In genomic region chr10:22634093-22634492, GRCh38 we compare ENCODE assay signal across 23 cellular contexts.
A peak's percentile ranks its signal among the peaks of the same experiment; 100 is the strongest.
DNase-seq lines count a peak whose midpoint lies in the region; ATAC-seq and TF ChIP-seq lines count a peak whose summit lies in the region.
"Had no signal": no experiment of that assay in that cellular context is flagged by ENCODE, and none has a peak within 500 bp of the region (broad histone marks: within the 10 kb centered on the region; RNA-seq: fewer than 3 reads in every experiment).

No MANE protein-coding gene starts in this region.

- no peak for DNase-seq in activated naive CD4-positive, alpha-beta T cell treated with anti-CD3 and anti-CD28 coated beads, Interleukin-2, amount 50 U/mL, for 72 hours (ENCODE audit: low spot score in 2 of 2)
- no peak for DNase-seq in activated naive CD4-positive, alpha-beta T cell treated with Interleukin-2 at 50 U/mL for 16 hours
- DNase-seq in mesothelial cell of epicardium (ENCODE audit: low spot score in 2 of 2, unreplicated experiment in 2 of 2), result no peak
- no peak for DNase-seq in upper lobe of right lung
- no peak for DNase-seq in RKO (ENCODE audit: low spot score)
- DNase-seq in GDM1 (lab: John Stamatoyannopoulos, UW), result no peak
- no peak for DNase-seq in NCI-H524 (lab: John Stamatoyannopoulos, UW)
- DNase-seq: Caco-2; EL; glutamatergic neuron; H7; KBM-7; mammary epithelial cell; NCI-H1105; NCI-H2107; NCI-H526 treated with DMSO at 0.1 percent for 48 hours; stimulated activated CD4-positive, alpha-beta T cell treated with anti-CD3 and anti-CD28 coated beads, Interleukin-12 subunit alpha, Interleukin-12 subunit beta, amount 100 ng/mL, for 4 hours; stimulated activated naive CD4-positive, alpha-beta T cell had no signal

- H3K27ac Mint-ChIP-seq in activated naive CD4-positive, alpha-beta T cell treated with anti-CD3 and anti-CD28 coated beads, Interleukin-2, amount 50 U/mL, for 72 hours, result peak overlapping the region; percentile 63 to 83
- H3K27ac Mint-ChIP-seq in activated T-helper 17 cell treated with anti-CD3 and anti-CD28 coated beads, Interleukin-2, amount 50 U/mL, for 72 hours, result peak overlapping the region; percentile 77
- peak overlapping the region; percentile 86 for H3K27ac Mint-ChIP-seq in mesothelial cell of epicardium
- H3K27ac Mint-ChIP-seq: brain had no signal

- H3K27ac ChIP-seq in upper lobe of right lung, result no peak overlapping the region
- H3K27ac ChIP-seq: esophagus muscularis mucosa, SJSA1 had no signal

- no peak for TF ChIP-seq CTCF in mesothelial cell of epicardium (IDR thresholded peaks at IDR 0.05; ENCODE audit: unreplicated experiment)
- no peak for TF ChIP-seq CTCF in upper lobe of right lung (IDR thresholded peaks at IDR 0.05)

- no peaks in the 10 kb centered on the region for H3K27me3 ChIP-seq in upper lobe of right lung
- H3K27me3 ChIP-seq: esophagus muscularis mucosa, SJSA1 had no signal

- H3K4me3 Mint-ChIP-seq in activated T-helper 17 cell treated with anti-CD3 and anti-CD28 coated beads, Interleukin-2, amount 50 U/mL, for 72 hours, result peak overlapping the region; percentile 52
- no peak overlapping the region for H3K4me3 Mint-ChIP-seq in mesothelial cell of epicardium
- H3K4me3 Mint-ChIP-seq: brain, neural crest cell had no signal

- no peaks in the 10 kb centered on the region for H3K36me3 ChIP-seq in upper lobe of right lung
- H3K36me3 ChIP-seq: esophagus muscularis mucosa, SJSA1 had no signal

- H3K4me1 ChIP-seq in upper lobe of right lung, result peaks cover 33% of the 10 kb centered on the region

- H3K9me3 ChIP-seq in upper lobe of right lung, result no peaks in the 10 kb centered on the region
- H3K9me3 ChIP-seq: Caco-2, esophagus muscularis mucosa, SJSA1 had no signal

- H3K36me3 Mint-ChIP-seq in activated naive CD4-positive, alpha-beta T cell treated with anti-CD3 and anti-CD28 coated beads, Interleukin-2, amount 50 U/mL, for 72 hours, result peaks cover 6 to 35% of the 10 kb centered on the region in 2 donors
- H3K36me3 Mint-ChIP-seq in activated T-helper 17 cell treated with anti-CD3 and anti-CD28 coated beads, Interleukin-2, amount 50 U/mL, for 72 hours (ENCODE audit: low read depth), result peaks cover 14% of the 10 kb centered on the region
- peaks cover 2% of the 10 kb centered on the region for H3K36me3 Mint-ChIP-seq in mesothelial cell of epicardium
- H3K36me3 Mint-ChIP-seq: brain had no signal

- no peak for ATAC-seq in activated naive CD4-positive, alpha-beta T cell treated with anti-CD3 and anti-CD28 coated beads, Interleukin-2, amount 50 U/mL, for 72 hours
- no peak for ATAC-seq in activated T-helper 17 cell treated with anti-CD3 and anti-CD28 coated beads, Interleukin-2, amount 50 U/mL, for 72 hours (replicated peaks)
- peak; percentile 38 for ATAC-seq in upper lobe of right lung

- intact Hi-C loops in upper lobe of right lung (cut with DNase I), result no loop called here

- peaks cover 4 to 18% of the 10 kb centered on the region in 2 donors for H3K9me3 Mint-ChIP-seq in activated naive CD4-positive, alpha-beta T cell treated with anti-CD3 and anti-CD28 coated beads, Interleukin-2, amount 50 U/mL, for 72 hours
- H3K9me3 Mint-ChIP-seq in activated T-helper 17 cell treated with anti-CD3 and anti-CD28 coated beads, Interleukin-2, amount 50 U/mL, for 72 hours, result no peaks in the 10 kb centered on the region
- H3K9me3 Mint-ChIP-seq in mesothelial cell of epicardium, result no peaks in the 10 kb centered on the region
- H3K9me3 Mint-ChIP-seq: neural crest cell had no signal

- H3K27me3 Mint-ChIP-seq in activated T-helper 17 cell treated with anti-CD3 and anti-CD28 coated beads, Interleukin-2, amount 50 U/mL, for 72 hours, result no peaks in the 10 kb centered on the region
- no peaks in the 10 kb centered on the region for H3K27me3 Mint-ChIP-seq in mesothelial cell of epicardium (ENCODE audit: low read depth)
- H3K27me3 Mint-ChIP-seq: brain had no signal

- H3K4me3 ChIP-seq in upper lobe of right lung, result no peak overlapping the region
- H3K4me3 ChIP-seq: esophagus muscularis mucosa, SJSA1 had no signal

- H3K4me1 Mint-ChIP-seq in activated T-helper 17 cell treated with anti-CD3 and anti-CD28 coated beads, Interleukin-2, amount 50 U/mL, for 72 hours, result peaks cover 46% of the 10 kb centered on the region
- peaks cover 56% of the 10 kb centered on the region for H3K4me1 Mint-ChIP-seq in mesothelial cell of epicardium
